In genomic region chr2:37561615-37562569, GRCh38 we compare ENCODE assay signal across 8 cellular contexts.
DNase-seq lines count a peak whose midpoint lies in the region; ATAC-seq, FAIRE-seq and TF ChIP-seq lines count a peak whose summit lies in the region.

No MANE protein-coding gene starts in this region.

- H3K4me1 Mint-ChIP-seq in activated naive CD4-positive, alpha-beta T cell treated with anti-CD3 and anti-CD28 coated beads for 36 hours (ENCODE audit: low read depth): peaks cover 16% of the 10 kb centered on the region

- ATAC-seq in GM21619 (IDR thresholded peaks at IDR 0.05; ENCODE audit: unreplicated experiment) (peak; percentile 63), HepG2 (no peak), aorta (ENCODE audit: low FRiP score) (no peak)

- no peaks in the 10 kb centered on the region for H3K9me3 Mint-ChIP-seq in activated naive CD4-positive, alpha-beta T cell treated with anti-CD3 and anti-CD28 coated beads for 36 hours

- H2AFZ ChIP-seq in HepG2 (ENCODE audit: low read length): no peak overlapping the region

- H3K79me2 ChIP-seq in HepG2 (ENCODE audit: insufficient read depth, low read length): no peaks in the 10 kb centered on the region

- H3K36me3 Mint-ChIP-seq in activated naive CD4-positive, alpha-beta T cell treated with anti-CD3 and anti-CD28 coated beads for 36 hours (ENCODE audit: low read depth): no peaks in the 10 kb centered on the region

- H3K27me3 ChIP-seq in HUES6 (ENCODE audit: control insufficient read depth, insufficient read depth, low read length) (no peaks in the 10 kb centered on the region), HepG2 (ENCODE audit: control insufficient read depth in 1 of 2, insufficient read depth in 2 of 2, low read length in 2 of 2) (no peaks in the 10 kb centered on the region), aorta (ENCODE audit: control insufficient read depth in 1 of 2, insufficient read depth in 2 of 2, low read length in 1 of 2) (no peaks in the 10 kb centered on the region), thyroid gland (no peaks in the 10 kb centered on the region)

- no peaks in the 10 kb centered on the region for H4K20me1 ChIP-seq in HepG2 (ENCODE audit: insufficient read depth, low read length)

- in situ Hi-C loops in HepG2 (cut with HindIII; ENCODE audit: extremely low pct_ligation_motif_present, low pct_unique_long_range_greater_than_20kb): no loop called here

- peak; percentile 64 for DNase-seq in GM03348 (ENCODE audit: low spot score)
- DNase-seq in activated naive CD4-positive, alpha-beta T cell treated with anti-CD3 and anti-CD28 coated beads for 36 hours: peak; percentile 64
- peak; percentile 13 for DNase-seq in HepG2 (ENCODE audit: low spot score)
- no peak for DNase-seq in aorta
- no peak for DNase-seq in effector CD4-positive, alpha-beta T cell
- DNase-seq in thyroid gland: no peak

- POLR2A ChIA-PET in HepG2 (lab: Yijun Ruan, JAX): no interaction called here

- no TSS peak for BruUV-seq in HepG2 (replicated peaks; lab: Mats Ljungman, UMichigan)

- H3K36me3 ChIP-seq in HUES6 (ENCODE audit: control insufficient read depth, insufficient read depth, low read length) (no peaks in the 10 kb centered on the region), HepG2 (replicated peaks in 1 of 2; ENCODE audit: control insufficient read depth in 1 of 2, insufficient read depth in 2 of 2, low read length in 2 of 2) (no peaks in the 10 kb centered on the region), aorta (ENCODE audit: control insufficient read depth in 1 of 2, insufficient read depth in 2 of 2, low read length in 1 of 2) (no peaks in the 10 kb centered on the region), thyroid gland (no peaks in the 10 kb centered on the region)

- no peak for FAIRE-seq in HepG2 (lab: Jason Lieb, UNC)

- peak overlapping the region; percentile 30; the same call in 1 of the 2 replicates for H3K27ac ChIP-seq in HUES6 (ENCODE audit: low read depth, low read length)
- H3K27ac ChIP-seq in HepG2 (ENCODE audit: extremely low read length, insufficient read depth, low read length): no peak overlapping the region
- no peak overlapping the region for H3K27ac ChIP-seq in aorta (ENCODE audit: low read depth in 1 of 2, low read length in 2 of 2)
- no peak overlapping the region for H3K27ac ChIP-seq in thyroid gland

- H3K4me1 ChIP-seq in HUES6 (ENCODE audit: control insufficient read depth, insufficient read depth, low read length): peaks cover 10% of the 10 kb centered on the region; the same call in 1 of the 2 replicates
- no peaks in the 10 kb centered on the region for H3K4me1 ChIP-seq in HepG2 (ENCODE audit: insufficient read depth, low read length)
- no peaks in the 10 kb centered on the region for H3K4me1 ChIP-seq in aorta (ENCODE audit: control insufficient read depth in 1 of 2, insufficient read depth in 2 of 2, low read length in 2 of 2)
- H3K4me1 ChIP-seq in thyroid gland: no peaks in the 10 kb centered on the region

- TF ChIP-seq CTCF in HepG2 (CRISPR knock-in tag; IDR thresholded peaks at IDR 0.05) (no peak), thyroid gland (IDR thresholded peaks at IDR 0.05) (no peak)

- no peak for TF ChIP-seq RAD21 in HepG2 (CRISPR knock-in tag; IDR thresholded peaks at IDR 0.05)

- no peak overlapping the region for H3K27ac Mint-ChIP-seq in activated naive CD4-positive, alpha-beta T cell treated with anti-CD3 and anti-CD28 coated beads for 36 hours

- H3K27me3 Mint-ChIP-seq in activated naive CD4-positive, alpha-beta T cell treated with anti-CD3 and anti-CD28 coated beads for 36 hours (ENCODE audit: low read depth): no peaks in the 10 kb centered on the region

- intact Hi-C loops in activated naive CD4-positive, alpha-beta T cell treated with anti-CD3 and anti-CD28 coated beads for 36 hours (cut with micrococcal nuclease): loop anchor here (1.0 kb wide), 1 partner anchor 7 kb away; no protein-coding TSS in a partner anchor
- intact Hi-C loops in HepG2 (cut with micrococcal nuclease; ENCODE audit: unreplicated experiment): no loop called here
- intact Hi-C loops in aorta (cut with DNase I): loop anchor here in 1 of 2 donors (10.0 kb wide), 1 partner anchor 147 kb away; no protein-coding TSS in a partner anchor
- intact Hi-C loops in thyroid gland (cut with DNase I): no loop called here

- 1% methylated on average over 5 of the region's 5 CpGs for WGBS in HepG2 (ENCODE audit: low lambda C conversion rate)
- WGBS in aorta, 2 donors: 53 to 56% methylated on average over 5 of the region's 5 CpGs
- 79 to 81% methylated on average over 5 of the region's 5 CpGs for WGBS in thyroid gland, 2 donors

- TF ChIP-seq EP300 in HepG2 (IDR thresholded peaks at IDR 0.05; ENCODE audit: low read depth in 2 of 2, low read length in 2 of 2) (no peak), HepG2 (CRISPR knock-in tag; IDR thresholded peaks at IDR 0.05; ENCODE audit: borderline replicate concordance) (no peak)

- no peak overlapping the region for H3K4me3 Mint-ChIP-seq in activated naive CD4-positive, alpha-beta T cell treated with anti-CD3 and anti-CD28 coated beads for 36 hours

- no peak for TF ChIP-seq POLR2A in HepG2 (IDR thresholded peaks at IDR 0.05; ENCODE audit: insufficient read depth in 1 of 2, low read depth in 2 of 2, low read length in 2 of 2)
- TF ChIP-seq POLR2A in thyroid gland (IDR thresholded peaks at IDR 0.05): no peak

- H3K9ac ChIP-seq in HUES6 (ENCODE audit: low read length) (no peak overlapping the region), HepG2 (ENCODE audit: insufficient read depth, low read depth, low read length) (no peak overlapping the region)

- peaks cover 4% of the 10 kb centered on the region; the same call in 1 of the 2 replicates for H3K9me3 ChIP-seq in HUES6 (ENCODE audit: control insufficient read depth, insufficient read depth, low read depth, low read length)
- H3K9me3 ChIP-seq in HepG2 (ENCODE audit: low read length): no peaks in the 10 kb centered on the region
- no peaks in the 10 kb centered on the region for H3K9me3 ChIP-seq in aorta (ENCODE audit: control insufficient read depth, low read length)
- no peaks in the 10 kb centered on the region for H3K9me3 ChIP-seq in thyroid gland

- CTCF ChIA-PET in activated naive CD4-positive, alpha-beta T cell treated with anti-CD3 and anti-CD28 coated beads for 36 hours (lab: Charles Lee): interaction anchor here (0.6 kb wide), 1 partner anchor 1843 kb away, joined by 3 read pairs; no protein-coding TSS in a partner anchor
- CTCF ChIA-PET in HepG2 (lab: Yijun Ruan, JAX; ENCODE audit: low intra/inter-chr PET ratio, low total read pairs): no interaction called here

- H3K4me2 ChIP-seq in HepG2 (ENCODE audit: low read depth, low read length): no peak overlapping the region

- H3K4me3 ChIP-seq in HUES6 (ENCODE audit: low read depth, low read length): no peak overlapping the region
- no peak overlapping the region for H3K4me3 ChIP-seq in HepG2 (replicated peaks in 1 of 3; ENCODE audit: insufficient read depth in 1 of 3, low read depth in 2 of 3, low read length in 3 of 3)
- H3K4me3 ChIP-seq in aorta (ENCODE audit: low read length in 2 of 2): no peak overlapping the region
- H3K4me3 ChIP-seq in thyroid gland (replicated peaks in 1 of 3): no peak overlapping the region

TF ChIP-seq in HepG2, 621 proteins besides CTCF, POLR2A, EP300 and RAD21 (continues in another document):
- TF ChIP-seq MEIS2 (CRISPR knock-in tag; IDR thresholded peaks at IDR 0.05) (no peak), NCOA2 (CRISPR knock-in tag; IDR thresholded peaks at IDR 0.05) (no peak), ZBED4 (CRISPR knock-in tag; IDR thresholded peaks at IDR 0.05; ENCODE audit: borderline replicate concordance) (no peak), CBFB (CRISPR knock-in tag; IDR thresholded peaks at IDR 0.05) (no peak), ZBTB26 (CRISPR knock-in tag; IDR thresholded peaks at IDR 0.05; ENCODE audit: borderline replicate concordance) (no peak)
- TF ChIP-seq, protein P1, sequence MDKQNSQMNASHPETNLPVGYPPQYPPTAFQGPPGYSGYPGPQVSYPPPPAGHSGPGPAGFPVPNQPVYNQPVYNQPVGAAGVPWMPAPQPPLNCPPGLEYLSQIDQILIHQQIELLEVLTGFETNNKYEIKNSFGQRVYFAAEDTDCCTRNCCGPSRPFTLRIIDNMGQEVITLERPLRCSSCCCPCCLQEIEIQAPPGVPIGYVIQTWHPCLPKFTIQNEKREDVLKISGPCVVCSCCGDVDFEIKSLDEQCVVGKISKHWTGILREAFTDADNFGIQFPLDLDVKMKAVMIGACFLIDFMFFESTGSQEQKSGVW (CRISPR knock-in tag; IDR thresholded peaks at IDR 0.05; ENCODE audit: borderline replicate concordance): no peak

Comparison
In these comparisons a context has a peak if more than half of its experiments do, and no peak if none do; other contexts are left out.
1. DNase-seq: peak in GM03348 (single experiment), activated naive CD4-positive, alpha-beta T cell treated with anti-CD3 and anti-CD28 coated beads for 36 hours (single experiment) and HepG2 (single experiment); none in aorta (0 of 2), effector CD4-positive, alpha-beta T cell (single experiment) and thyroid gland (0 of 2).